ENCODE assay signal across 14 cellular contexts in the genomic region with DNA sequence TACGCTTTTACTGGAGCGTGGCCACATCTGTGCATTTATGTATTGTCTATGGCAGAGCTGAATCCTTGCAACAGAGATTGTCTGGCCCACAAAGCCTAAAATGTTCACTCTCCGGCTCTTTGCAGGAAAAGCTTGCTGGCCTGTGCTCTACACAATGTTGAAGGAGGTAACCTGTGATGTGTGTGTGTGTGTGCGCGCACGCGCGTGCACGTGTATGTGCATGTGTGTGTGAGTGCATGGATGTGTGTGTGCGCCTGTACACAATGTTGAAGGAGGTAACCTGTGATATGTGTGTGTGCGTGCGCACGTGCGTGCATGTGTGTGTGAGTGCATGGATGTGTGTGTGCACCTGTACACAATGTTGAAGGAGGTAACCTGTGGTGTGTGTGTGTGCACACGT.
DNase-seq lines count a peak whose midpoint lies in the region; ATAC-seq and TF ChIP-seq lines count a peak whose summit lies in the region.
"Had no signal": no experiment of that assay in that cellular context is flagged by ENCODE, and none has a peak within 500 bp of the region (broad histone marks: within the 10 kb centered on the region; RNA-seq: fewer than 3 reads in every experiment).

No MANE protein-coding gene starts in this region.

- H3K27ac ChIP-seq in VCaP = peak overlapping the region; percentile 75
- no peak overlapping the region for H3K27ac ChIP-seq in endodermal cell (ENCODE audit: low read depth, low read length)
- no peak overlapping the region for H3K27ac ChIP-seq in OCI-LY7 (ENCODE audit: low read depth, low read length, poor library complexity, severe bottlenecking)
- H3K27ac ChIP-seq: HL-60 had no signal

- H4K20me1 ChIP-seq in OCI-LY7 (ENCODE audit: insufficient read depth, low read length) = no peaks in the 10 kb centered on the region

- intact Hi-C loops in OCI-LY7 (cut with micrococcal nuclease; ENCODE audit: unreplicated experiment) = no loop called here

- H3K27me3 Mint-ChIP-seq in HFFc6 (ENCODE audit: insufficient read depth) (peaks cover 17% of the 10 kb centered on the region), endodermal cell (ENCODE audit: insufficient read depth) (no peaks in the 10 kb centered on the region), type B pancreatic cell (no peaks in the 10 kb centered on the region)
- H3K27me3 Mint-ChIP-seq in activated T-cell treated with anti-CD3 and anti-CD28 coated beads, Interleukin-2, amount 50 U/mL, for 72 hours (ENCODE audit: low read depth) = no peaks in the 10 kb centered on the region

- CTCF ChIA-PET in OCI-LY7 (lab: Charles Lee; ENCODE audit: unreplicated experiment) = no interaction called here

- H3K9me3 ChIP-seq in endodermal cell (ENCODE audit: control insufficient read depth, low read length) = no peaks in the 10 kb centered on the region
- no peaks in the 10 kb centered on the region for H3K9me3 ChIP-seq in OCI-LY7 (ENCODE audit: low read length)
- H3K9me3 ChIP-seq: A549, BE2C had no signal

- DNase-seq in HFFc6 = no peak
- DNase-seq in endodermal cell = no peak
- DNase-seq in type B pancreatic cell (ENCODE audit: extremely low spot score, unreplicated experiment) = no peak
- DNase-seq in OCI-LY7 (ENCODE audit: low spot score) = no peak
- no peak for DNase-seq in activated T-cell treated with anti-CD3 and anti-CD28 coated beads, Interleukin-2, amount 50 U/mL, for 72 hours
- DNase-seq: BE2C; CD8-positive, alpha-beta T cell; COR-L47; DND-41; GDM1; HCEC 1CT had no signal

- no peak overlapping the region for H3K9ac ChIP-seq in endodermal cell (ENCODE audit: extremely low read depth, low read length, poor library complexity, severe bottlenecking)

- H3K4me3 ChIP-seq in endodermal cell (ENCODE audit: low read length) (no peak overlapping the region), OCI-LY7 (ENCODE audit: low read depth, low read length, poor library complexity, severe bottlenecking) (no peak overlapping the region)
- H3K4me3 ChIP-seq: A549 had no signal

- H3K36me3 Mint-ChIP-seq in HFFc6 (ENCODE audit: low read depth) (peaks cover 37% of the 10 kb centered on the region), endodermal cell (ENCODE audit: low read depth) (peaks cover 47% of the 10 kb centered on the region), type B pancreatic cell (peaks cover 13% of the 10 kb centered on the region)
- peaks cover 4 to 6% of the 10 kb centered on the region in 2 donors for H3K36me3 Mint-ChIP-seq in activated T-cell treated with anti-CD3 and anti-CD28 coated beads, Interleukin-2, amount 50 U/mL, for 72 hours (ENCODE audit: insufficient read depth in 2 of 2)

- no peak for ATAC-seq in activated T-cell treated with anti-CD3 and anti-CD28 coated beads, Interleukin-2, amount 50 U/mL, for 72 hours (replicated peaks in 1 of 2)
- ATAC-seq: A549; CD8-positive, alpha-beta T cell had no signal

- H3K27me3 ChIP-seq in endodermal cell (ENCODE audit: control insufficient read depth, insufficient read depth, low read length, poor library complexity, severe bottlenecking) = no peaks in the 10 kb centered on the region
- H3K27me3 ChIP-seq: BE2C had no signal

- H3K79me2 ChIP-seq in OCI-LY7 (ENCODE audit: insufficient read depth, low read depth, low read length) = no peaks in the 10 kb centered on the region

- no peak overlapping the region for H2AFZ ChIP-seq in OCI-LY7 (ENCODE audit: low read length)

- no TSS peak for BruUV-seq in OCI-LY7 (replicated peaks; lab: Mats Ljungman, UMichigan)

- H3K4me3 Mint-ChIP-seq in HFFc6 = no peak overlapping the region
- H3K4me3 Mint-ChIP-seq in endodermal cell = no peak overlapping the region
- no peak overlapping the region for H3K4me3 Mint-ChIP-seq in type B pancreatic cell
- no peak overlapping the region for H3K4me3 Mint-ChIP-seq in activated T-cell treated with anti-CD3 and anti-CD28 coated beads, Interleukin-2, amount 50 U/mL, for 72 hours
- H3K4me3 Mint-ChIP-seq: CD8-positive, alpha-beta T cell had no signal

- POLR2A ChIA-PET in OCI-LY7 (lab: Charles Lee) = no interaction called here

- H3K9me3 Mint-ChIP-seq in HFFc6 = no peaks in the 10 kb centered on the region
- H3K9me3 Mint-ChIP-seq in endodermal cell = no peaks in the 10 kb centered on the region
- no peaks in the 10 kb centered on the region for H3K9me3 Mint-ChIP-seq in type B pancreatic cell
- H3K9me3 Mint-ChIP-seq in activated T-cell treated with anti-CD3 and anti-CD28 coated beads, Interleukin-2, amount 50 U/mL, for 72 hours = no peaks in the 10 kb centered on the region
- H3K9me3 Mint-ChIP-seq: CD8-positive, alpha-beta T cell had no signal

- no peaks in the 10 kb centered on the region for H3K4me1 Mint-ChIP-seq in HFFc6 (ENCODE audit: low read depth)
- no peaks in the 10 kb centered on the region for H3K4me1 Mint-ChIP-seq in endodermal cell
- H3K4me1 Mint-ChIP-seq in type B pancreatic cell (ENCODE audit: unreplicated experiment) = peaks cover 19% of the 10 kb centered on the region
- H3K4me1 Mint-ChIP-seq in activated T-cell treated with anti-CD3 and anti-CD28 coated beads, Interleukin-2, amount 50 U/mL, for 72 hours (ENCODE audit: low read depth) = no peaks in the 10 kb centered on the region

- no peak overlapping the region for H3K4me2 ChIP-seq in OCI-LY7 (ENCODE audit: low read length)
- H3K4me2 ChIP-seq: A549 had no signal

- H3K4me1 ChIP-seq in endodermal cell (ENCODE audit: control insufficient read depth, insufficient read depth, low read length) = no peaks in the 10 kb centered on the region
- no peaks in the 10 kb centered on the region for H3K4me1 ChIP-seq in OCI-LY7 (ENCODE audit: insufficient read depth, low read length, poor library complexity, severe bottlenecking)

- H3K36me3 ChIP-seq in endodermal cell (ENCODE audit: control insufficient read depth, insufficient read depth, low read length) (peaks cover 25% of the 10 kb centered on the region), OCI-LY7 (ENCODE audit: insufficient read depth, low read length) (peaks cover 32% of the 10 kb centered on the region)

- 96 to 97% methylated on average over 10 to 15 of the region's 15 CpGs for WGBS in endodermal cell (ENCODE audit: insufficient coverage in 1 of 2, insufficient read length in 1 of 2), 2 experiments

- H3K27ac Mint-ChIP-seq in HFFc6 (0 out of 2 replicates have a peak overlapping the region, but pooled peaks have one; percentile 24), endodermal cell (peak overlapping the region; percentile 46), type B pancreatic cell (peak overlapping the region; percentile 51)
- H3K27ac Mint-ChIP-seq in activated T-cell treated with anti-CD3 and anti-CD28 coated beads, Interleukin-2, amount 50 U/mL, for 72 hours = no peak overlapping the region
- H3K27ac Mint-ChIP-seq: CD8-positive, alpha-beta T cell had no signal

- no peaks in the 10 kb centered on the region for H3K9me2 ChIP-seq in OCI-LY7 (ENCODE audit: insufficient read depth, low read length)

- TF ChIP-seq CTCF in HFFc6 (IDR thresholded peaks at IDR 0.05) = no peak
- TF ChIP-seq CTCF in VCaP (conservative IDR thresholded peaks at IDR 0.05) = no peak
- TF ChIP-seq CTCF in endodermal cell (conservative IDR thresholded peaks at IDR 0.05) = no peak
- no peak for TF ChIP-seq CTCF in type B pancreatic cell (conservative IDR thresholded peaks at IDR 0.05)
- no peak for TF ChIP-seq CTCF in OCI-LY7 (conservative IDR thresholded peaks at IDR 0.05; ENCODE audit: low read length)
